8 cellular contexts compared by ENCODE assay signal in the genomic region with DNA sequence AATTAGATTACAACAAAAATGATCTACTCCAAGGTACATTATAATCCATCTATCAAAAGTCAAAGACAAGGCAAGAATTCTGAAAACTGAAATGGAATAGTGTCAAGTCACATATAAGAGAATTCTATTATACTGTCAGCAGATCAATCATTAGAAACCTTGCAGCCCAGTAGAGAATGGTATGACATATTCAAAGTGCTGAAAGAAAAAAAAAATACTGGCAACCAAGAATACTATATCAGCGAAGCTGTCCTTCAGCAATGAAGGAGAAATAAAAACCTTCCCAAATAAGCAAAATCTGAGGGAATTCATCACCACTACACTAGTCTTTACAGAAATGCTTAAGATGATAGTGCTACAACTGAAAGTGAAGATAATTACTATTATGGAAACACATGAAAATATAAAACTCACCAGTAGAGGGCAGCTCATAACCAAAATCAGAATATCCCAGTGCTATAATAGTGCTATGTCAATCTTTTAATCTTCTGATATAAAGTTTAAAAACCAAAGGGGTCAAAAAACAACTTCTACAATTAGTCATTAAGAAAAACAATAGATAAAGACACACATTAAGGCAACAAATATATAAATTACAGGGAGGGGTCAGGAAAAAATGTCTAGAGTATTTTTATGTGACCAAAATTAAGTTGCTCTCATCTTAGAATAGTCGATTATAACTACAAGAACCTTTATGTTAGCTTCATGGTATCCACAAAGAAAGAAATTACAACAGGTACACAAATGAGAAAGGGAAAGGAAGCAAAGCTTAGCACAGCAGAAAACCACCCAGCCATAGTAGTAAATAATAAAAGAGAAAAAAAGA.
DNase-seq lines count a peak whose midpoint lies in the region; ATAC-seq, FAIRE-seq and TF ChIP-seq lines count a peak whose summit lies in the region.

No MANE protein-coding gene starts in this region.

- no peaks in the 10 kb centered on the region for H3K36me3 ChIP-seq in tibial nerve

- no peak overlapping the region for H3K4me3 ChIP-seq in astrocyte of the cerebellum (ENCODE audit: low read depth, low read length)
- no peak overlapping the region for H3K4me3 ChIP-seq in tibial nerve

- H3K27me3 ChIP-seq in tibial nerve = no peaks in the 10 kb centered on the region

- TF ChIP-seq POLR2A in tibial nerve (IDR thresholded peaks at IDR 0.05) = no peak

- in situ Hi-C loops in astrocyte of the cerebellum (cut with HindIII; ENCODE audit: low sequenced_read_pairs) = no loop called here

- 60% methylated on average over 2 of the region's 2 CpGs for WGBS in tibial nerve, 2 donors

- H3K4me3 Mint-ChIP-seq in T-helper 17 cell = no peak overlapping the region

- H3K36me3 Mint-ChIP-seq in T-helper 17 cell (ENCODE audit: low read depth) = no peaks in the 10 kb centered on the region

- H3K4me1 ChIP-seq in tibial nerve = no peaks in the 10 kb centered on the region

- no peak overlapping the region for H3K27ac Mint-ChIP-seq in T-helper 17 cell

- DNase-seq in astrocyte of the cerebellum (ENCODE audit: low read depth) (no peak), tibial nerve (ENCODE audit: low spot score in 2 of 2) (no peak), frontal cortex (ENCODE audit: low spot score in 2 of 2) (no peak), T-helper 17 cell (no peak)
- DNase-seq in activated CD4-positive, alpha-beta T cell treated with anti-CD3 and anti-CD28 coated beads, Interleukin-2, amount 50 U/mL, for 4 hours = no peak

- H3K4me1 Mint-ChIP-seq in T-helper 17 cell = no peaks in the 10 kb centered on the region

- peak; percentile 20 for TF ChIP-seq CTCF in astrocyte of the cerebellum (IDR thresholded peaks at IDR 0.05; ENCODE audit: low read depth, low read length, missing control alignments)
- no peak for TF ChIP-seq CTCF in tibial nerve (IDR thresholded peaks at IDR 0.05)

- peak; percentile 69 for ATAC-seq in GM18873 (IDR thresholded peaks at IDR 0.05; ENCODE audit: low FRiP score, unreplicated experiment)
- ATAC-seq in HG03354 (IDR thresholded peaks at IDR 0.05; ENCODE audit: poor library complexity, severe bottlenecking, unreplicated experiment) = peak; percentile 86
- ATAC-seq in T-helper 17 cell = no peak

- peak; percentile 90 for FAIRE-seq in A204.1 (lab: Jason Lieb, UNC)
- no peak for FAIRE-seq in frontal cortex (lab: Jason Lieb, UNC)

- H3K27ac ChIP-seq in tibial nerve = no peak overlapping the region

- TF ChIP-seq EP300 in tibial nerve (IDR thresholded peaks at IDR 0.05) = no peak

- H3K9me3 ChIP-seq in tibial nerve (peaks cover 0 to 25% (median 5%) of the 10 kb centered on the region in 4 donors), T-helper 17 cell (ENCODE audit: control insufficient read depth, low read length, poor library complexity, severe bottlenecking) (no peaks in the 10 kb centered on the region)

- H3K27me3 Mint-ChIP-seq in T-helper 17 cell = no peaks in the 10 kb centered on the region
